ENCODE assay signal across 15 cellular contexts in the genomic region with DNA sequence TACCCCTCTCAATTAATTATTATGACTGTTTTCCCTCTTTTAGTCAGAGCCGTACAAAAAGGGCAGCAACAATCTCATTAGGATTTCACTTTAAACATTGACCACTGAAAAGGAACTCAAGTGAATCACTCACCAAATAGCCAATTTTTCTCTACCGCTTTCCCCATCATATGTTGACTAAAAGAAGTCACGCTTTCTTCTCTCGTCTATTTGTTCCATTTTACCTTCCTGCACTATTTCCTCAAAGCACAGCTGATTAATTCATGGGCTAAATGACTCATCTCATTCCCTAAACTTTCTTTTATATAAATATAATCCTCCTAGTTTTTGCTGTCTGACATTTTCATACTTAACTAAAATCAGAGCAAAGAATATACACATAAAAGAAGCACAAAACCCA. TPM values are rescaled to one million over a fixed set of nuclear protein-coding genes. Genes with fewer than 3 reads are reported as not detected.
DNase-seq lines count a peak whose midpoint lies in the region; ATAC-seq and TF ChIP-seq lines count a peak whose summit lies in the region.
"Had no signal": no experiment of that assay in that cellular context is flagged by ENCODE, and none has a peak within 500 bp of the region (broad histone marks: within the 10 kb centered on the region; RNA-seq: fewer than 3 reads in every experiment).

No MANE protein-coding gene starts in this region.

- H3K4me1 ChIP-seq in smooth muscle cell (ENCODE audit: low read depth) (peaks cover 21% of the 10 kb centered on the region), psoas muscle (no peaks in the 10 kb centered on the region), heart left ventricle (peaks cover 0 to 3% (median 0%) of the 10 kb centered on the region in 12 donors)

- H3K4me3 Mint-ChIP-seq in HFFc6, result peak overlapping the region; percentile 77
- H3K4me3 Mint-ChIP-seq: activated naive CD4-positive, alpha-beta T cell treated with anti-CD3 and anti-CD28 coated beads, Interleukin-2, amount 50 U/mL, for 24 hours; CD8-positive, alpha-beta memory T cell; IgD-negative memory B cell; stimulated activated naive CD8-positive, alpha-beta T cell treated with anti-CD3 and anti-CD28 coated beads, Interleukin-15, Interleukin-2, amounts not matched to agents 100 ng/mL and 50 ng/mL, for 24 hours had no signal

- peak overlapping the region; percentile 62 for H3K4me2 ChIP-seq in smooth muscle cell

- no peak overlapping the region for H2AFZ ChIP-seq in smooth muscle cell (ENCODE audit: low read depth)

- intact Hi-C loops in psoas muscle (cut with DNase I) (no loop called here), heart left ventricle (cut with DNase I) (loop anchor here in 4 of 10 donors (10.0 kb wide), 2 partner anchors 127 to 287 kb away; no protein-coding TSS in a partner anchor)

- H3K27me3 Mint-ChIP-seq in HFFc6 (ENCODE audit: insufficient read depth), result no peaks in the 10 kb centered on the region; the same call in 1 of the 2 replicates
- H3K27me3 Mint-ChIP-seq: progenitor cell of endocrine pancreas had no signal

- no peaks in the 10 kb centered on the region for H4K20me1 ChIP-seq in smooth muscle cell (ENCODE audit: low read depth)

- H3K9ac ChIP-seq in smooth muscle cell (ENCODE audit: low read depth), result peak overlapping the region; percentile 28

- H3K9me3 Mint-ChIP-seq in HFFc6, result no peaks in the 10 kb centered on the region
- H3K9me3 Mint-ChIP-seq: activated naive CD4-positive, alpha-beta T cell treated with anti-CD3 and anti-CD28 coated beads, Interleukin-2, amount 50 U/mL, for 24 hours; IgD-negative memory B cell; stimulated activated naive CD8-positive, alpha-beta T cell treated with anti-CD3 and anti-CD28 coated beads, Interleukin-15, Interleukin-2, amounts not matched to agents 100 ng/mL and 50 ng/mL, for 24 hours had no signal

- H3K27ac ChIP-seq in smooth muscle cell (ENCODE audit: low read depth) (peak overlapping the region; percentile 69), psoas muscle (no peak overlapping the region), heart left ventricle (peak overlapping the region in 3 of 12 donors; percentile 4 to 49 (median 8))

- H3K79me2 ChIP-seq in smooth muscle cell (ENCODE audit: low read depth), result peaks cover 44% of the 10 kb centered on the region

- no peaks in the 10 kb centered on the region for H3F3A ChIP-seq in smooth muscle cell (ENCODE audit: low read depth)

- H3K4me3 ChIP-seq in smooth muscle cell (no peak overlapping the region), psoas muscle (no peak overlapping the region), heart left ventricle (no peak overlapping the region)
- H3K4me3 ChIP-seq: heart right ventricle had no signal

- H3K36me3 ChIP-seq in smooth muscle cell (ENCODE audit: low read depth), result no peaks in the 10 kb centered on the region
- no peaks in the 10 kb centered on the region for H3K36me3 ChIP-seq in psoas muscle (ENCODE audit: insufficient read depth in 1 of 2, low read depth in 1 of 2)
- no peaks in the 10 kb centered on the region for H3K36me3 ChIP-seq in heart left ventricle
- H3K36me3 ChIP-seq: heart right ventricle had no signal

- H3K9me3 ChIP-seq in smooth muscle cell (replicated peaks; ENCODE audit: low read depth), result no peaks in the 10 kb centered on the region
- no peaks in the 10 kb centered on the region for H3K9me3 ChIP-seq in psoas muscle
- H3K9me3 ChIP-seq in heart left ventricle, result no peaks in the 10 kb centered on the region
- H3K9me3 ChIP-seq: heart right ventricle had no signal

- peak overlapping the region; percentile 83 for H3K27ac Mint-ChIP-seq in HFFc6
- H3K27ac Mint-ChIP-seq: activated naive CD4-positive, alpha-beta T cell treated with anti-CD3 and anti-CD28 coated beads, Interleukin-2, amount 50 U/mL, for 24 hours; CD8-positive, alpha-beta memory T cell; IgD-negative memory B cell; progenitor cell of endocrine pancreas; stimulated activated naive CD8-positive, alpha-beta T cell treated with anti-CD3 and anti-CD28 coated beads, Interleukin-15, Interleukin-2, amounts not matched to agents 100 ng/mL and 50 ng/mL, for 24 hours had no signal

- no peaks in the 10 kb centered on the region for H3K27me3 ChIP-seq in smooth muscle cell (ENCODE audit: low read depth)
- peaks cover 0 to 19% (median 0%) of the 10 kb centered on the region in 3 donors for H3K27me3 ChIP-seq in psoas muscle (ENCODE audit: insufficient read depth in 3 of 3, low read length in 2 of 3)
- H3K27me3 ChIP-seq in heart left ventricle, result no peaks in the 10 kb centered on the region

- no peaks in the 10 kb centered on the region; the same call in 1 of the 2 replicates for H3K36me3 Mint-ChIP-seq in HFFc6 (ENCODE audit: low read depth)
- H3K36me3 Mint-ChIP-seq: activated naive CD4-positive, alpha-beta T cell treated with anti-CD3 and anti-CD28 coated beads, Interleukin-2, amount 50 U/mL, for 24 hours; CD8-positive, alpha-beta memory T cell; IgD-negative memory B cell had no signal

- TF ChIP-seq POLR2A in heart left ventricle (IDR thresholded peaks at IDR 0.05), result no peak

- ATAC-seq in psoas muscle, result no peak
- no peak for ATAC-seq in heart left ventricle
- no peak for ATAC-seq in GM18870 (IDR thresholded peaks at IDR 0.05; ENCODE audit: unreplicated experiment)
- ATAC-seq: heart right ventricle, Right ventricle myocardium inferior had no signal

- DNase-seq in HFFc6 (peak; percentile 37), astrocyte of the hippocampus (ENCODE audit: low read depth, low spot score) (peak; percentile 60), glomerular visceral epithelial cell (ENCODE audit: extremely low spot score) (peak; percentile 38), smooth muscle cell (lab: John Stamatoyannopoulos, UW; ENCODE audit: unreplicated experiment) (no peak), psoas muscle (no peak), heart left ventricle (no peak)
- DNase-seq: CD8-positive, alpha-beta memory T cell; heart right ventricle; NCI-H1694 had no signal

- peaks cover 76% of the 10 kb centered on the region for H3K4me1 Mint-ChIP-seq in HFFc6 (ENCODE audit: low read depth)
- H3K4me1 Mint-ChIP-seq: activated naive CD4-positive, alpha-beta T cell treated with anti-CD3 and anti-CD28 coated beads, Interleukin-2, amount 50 U/mL, for 24 hours; CD8-positive, alpha-beta memory T cell; IgD-negative memory B cell had no signal

- 53% methylated on average over 4 of the region's 4 CpGs for WGBS in smooth muscle cell (ENCODE audit: low lambda C conversion rate)
- WGBS in psoas muscle, 3 donors, result 59 to 67% (median 61%) methylated on average over 4 of the region's 4 CpGs
- WGBS in heart left ventricle, 4 donors, result 70 to 86% (median 73%) methylated on average over 4 of the region's 4 CpGs

- TF ChIP-seq CTCF in HFFc6 (IDR thresholded peaks at IDR 0.05), result no peak
- TF ChIP-seq CTCF in smooth muscle cell (IDR thresholded peaks at IDR 0.05; ENCODE audit: borderline replicate concordance, insufficient read depth, poor library complexity, severe bottlenecking), result no peak
- TF ChIP-seq CTCF in psoas muscle (IDR thresholded peaks at IDR 0.05), result no peak
- no peak for TF ChIP-seq CTCF in heart left ventricle (IDR thresholded peaks at IDR 0.05)

RNA-seq across cellular contexts. Expression of a gene that starts 8.2 kb away (rescaled TPM):
- 10 to 100 TPM; 17.9 to 21.8 (median 18.6) TPM for total RNA-seq in HFFc6 (2021; fragmentation: NEBNext Ultra II Directional; extraction: Animal tissue kit (Norgen Biotek cat#: 25700))
- total RNA-seq in smooth muscle cell (41.1 and 45.2 TPM in 2 replicates), psoas muscle (1 to 10 TPM in 3 of 4 donors, under 1 TPM in 1; 0.90 to 1.6 (median 1.4) TPM), heart left ventricle (10 to 100 TPM in 3 of 9 donors, 1 to 10 TPM in 6; 3.8 to 18.7 (median 5.5) TPM)
- polyA plus RNA-seq in smooth muscle cell (22.6 and 46.6 TPM in 2 replicates), psoas muscle (under 1 TPM; 0.28 to 0.61 (median 0.39) TPM), heart left ventricle (1 to 10 TPM; 1.6 to 1.8 TPM)
- total RNA-seq: CD8-positive, alpha-beta memory T cell had no signal
- polyA plus RNA-seq: CD8-positive, alpha-beta memory T cell had no signal

Comparison
In these comparisons a context has a peak if more than half of its experiments do, and no peak if none do; other contexts are left out.
1. DNase-seq: peak in HFFc6 (single experiment), astrocyte of the hippocampus (single experiment) and glomerular visceral epithelial cell (single experiment); none in smooth muscle cell (single experiment), psoas muscle (0 of 2) and heart left ventricle (0 of 5).